Comparison of ENCODE assay signal across 28 cellular contexts in the genomic region with DNA sequence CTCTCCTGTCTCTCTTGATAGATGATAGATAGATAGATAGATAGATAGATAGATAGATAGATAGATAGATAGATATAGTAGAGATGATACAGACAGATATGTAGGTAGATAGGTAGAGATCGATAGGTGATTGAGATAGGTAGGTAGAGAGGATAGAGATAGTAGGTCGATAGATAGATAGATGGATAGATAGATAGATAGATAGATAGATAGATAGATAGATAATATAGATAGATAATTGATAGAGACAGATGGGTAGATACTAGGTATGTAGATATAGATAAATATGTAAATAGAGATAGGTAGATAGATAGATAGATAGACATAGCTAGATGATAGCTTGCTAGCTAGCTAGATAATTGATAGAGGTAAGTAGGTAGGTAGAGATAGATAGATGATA.
"Had no signal": no experiment of that assay in that cellular context is flagged by ENCODE, and none has a peak within 500 bp of the region (broad histone marks: within the 10 kb centered on the region; RNA-seq: fewer than 3 reads in every experiment).

No MANE protein-coding gene starts in this region.

- H3K9me3 ChIP-seq: colonic mucosa, esophagus muscularis mucosa, esophagus squamous epithelium, gastrocnemius medialis, gastroesophageal sphincter had no signal

- H3K27ac ChIP-seq: colonic mucosa, coronary artery, dorsolateral prefrontal cortex, epithelial cell of prostate, esophagus muscularis mucosa, esophagus squamous epithelium, foreskin keratinocyte, gastrocnemius medialis, gastroesophageal sphincter, heart left ventricle, heart right ventricle had no signal

- H3K36me3 ChIP-seq: colonic mucosa, esophagus muscularis mucosa, esophagus squamous epithelium, gastrocnemius medialis, gastroesophageal sphincter, heart left ventricle, heart right ventricle had no signal

- ATAC-seq: effector memory CD8-positive, alpha-beta T cell; esophagus mucosa; foreskin keratinocyte; gastrocnemius medialis; gastroesophageal sphincter; heart left ventricle; heart right ventricle had no signal

- H3K4me1 ChIP-seq: colonic mucosa, esophagus muscularis mucosa, esophagus squamous epithelium, foreskin keratinocyte, gastrocnemius medialis, gastroesophageal sphincter, heart left ventricle, heart right ventricle had no signal

- H3K27me3 ChIP-seq: colonic mucosa, esophagus muscularis mucosa, esophagus squamous epithelium, foreskin keratinocyte, gastrocnemius medialis, gastroesophageal sphincter, heart left ventricle had no signal

- FAIRE-seq: colon, endometrium, endothelial cell of umbilical vein, frontal cortex had no signal

- H3K4me3 ChIP-seq: colonic mucosa, coronary artery, dorsolateral prefrontal cortex, esophagus muscularis mucosa, esophagus squamous epithelium, gastrocnemius medialis, gastroesophageal sphincter, heart left ventricle, heart right ventricle had no signal

- DNase-seq: colonic mucosa; cortex of kidney; dermis blood vessel endothelial cell; dorsolateral prefrontal cortex; effector CD4-positive, alpha-beta T cell; effector CD8-positive, alpha-beta T cell; effector memory CD4-positive, alpha-beta T cell; effector memory CD8-positive, alpha-beta T cell; endodermal cell; erythroblast; esophagus squamous epithelium; foreskin fibroblast; foreskin keratinocyte; foreskin melanocyte; gastrocnemius medialis; glutamatergic neuron; head of caudate nucleus; heart left ventricle; heart right ventricle had no signal
